ENCODE assay signal across 20 cellular contexts in genomic region chr14:74974364-74975058, GRCh38. TPM values are rescaled to one million over a fixed set of nuclear protein-coding genes. Genes with fewer than 3 reads are reported as not detected.
DNase-seq lines count a peak whose midpoint lies in the region; ATAC-seq, FAIRE-seq and TF ChIP-seq lines count a peak whose summit lies in the region.
"Had no signal": no experiment of that assay in that cellular context is flagged by ENCODE, and none has a peak within 500 bp of the region (broad histone marks: within the 10 kb centered on the region; RNA-seq: fewer than 3 reads in every experiment).

No MANE protein-coding gene starts in this region.

- peak overlapping the region; percentile 40; the same call in 1 of the 2 replicates for H2BK15ac ChIP-seq in H1 (ENCODE audit: low read length)

- ATAC-seq in left lung (peak; percentile 15), HG02678 (IDR thresholded peaks at IDR 0.05; ENCODE audit: unreplicated experiment) (no peak)
- ATAC-seq in stimulated activated effector memory CD8-positive, alpha-beta T cell treated with anti-CD3 and anti-CD28 coated beads, Interleukin-12 subunit alpha, Interleukin-12 subunit beta, amount 100 ng/mL, for 72 hours = no peak
- ATAC-seq: activated T-helper 17 cell treated with anti-CD3 and anti-CD28 coated beads, Interleukin-2, amount 50 U/mL, for 72 hours had no signal

- no peaks in the 10 kb centered on the region for H3K9me3 Mint-ChIP-seq in stimulated activated effector memory CD8-positive, alpha-beta T cell treated with anti-CD3 and anti-CD28 coated beads, Interleukin-12 subunit alpha, Interleukin-12 subunit beta, amount 100 ng/mL, for 72 hours
- H3K9me3 Mint-ChIP-seq: activated T-helper 17 cell treated with anti-CD3 and anti-CD28 coated beads, Interleukin-2, amount 50 U/mL, for 72 hours; immature natural killer cell had no signal

- TF ChIP-seq CTCF in H1 (IDR thresholded peaks at IDR 0.05; ENCODE audit: control extremely low read depth in 1 of 3, insufficient read depth in 1 of 3, low read depth in 1 of 3, low read length in 3 of 3) (no peak), left lung (IDR thresholded peaks at IDR 0.05) (no peak)

- H2BK12ac ChIP-seq in H1 (ENCODE audit: low read depth, low read length) = peak overlapping the region; percentile 71; the same call in 1 of the 2 replicates

- H3K18ac ChIP-seq in H1 (ENCODE audit: extremely low read depth, low read length) = no peak overlapping the region

- WGBS in H1 (ENCODE audit: extremely low coverage in 1 of 2, insufficient coverage in 1 of 2, insufficient read length in 1 of 2, insufficient replicate concordance in 2 of 2, low coverage in 1 of 2, low lambda C conversion rate in 2 of 2, missing lambda C conversion rate in 1 of 2), 2 experiments = 82% methylated on average over 15 of the region's 15 CpGs; no CpG with 5 or more reads in 1 of the 2 experiments

- no peaks in the 10 kb centered on the region for H3K4me1 Mint-ChIP-seq in stimulated activated effector memory CD8-positive, alpha-beta T cell treated with anti-CD3 and anti-CD28 coated beads, Interleukin-12 subunit alpha, Interleukin-12 subunit beta, amount 100 ng/mL, for 72 hours
- H3K4me1 Mint-ChIP-seq: activated T-helper 17 cell treated with anti-CD3 and anti-CD28 coated beads, Interleukin-2, amount 50 U/mL, for 72 hours had no signal

- H2BK5ac ChIP-seq in H1 (ENCODE audit: low read depth, low read length) = peak overlapping the region; percentile 75

- H2BK20ac ChIP-seq in H1 (ENCODE audit: low read length) = peak overlapping the region; percentile 6; the same call in 1 of the 2 replicates

- peak overlapping the region; percentile 1 for H3K27ac Mint-ChIP-seq in stimulated activated effector memory CD8-positive, alpha-beta T cell treated with anti-CD3 and anti-CD28 coated beads, Interleukin-12 subunit alpha, Interleukin-12 subunit beta, amount 100 ng/mL, for 72 hours
- H3K27ac Mint-ChIP-seq: activated T-helper 17 cell treated with anti-CD3 and anti-CD28 coated beads, Interleukin-2, amount 50 U/mL, for 72 hours had no signal

- H3K4me2 ChIP-seq in H1 (ENCODE audit: insufficient read depth in 1 of 2, low read depth in 2 of 2, low read length in 2 of 2) = no peak overlapping the region; a peak in 1 of 4 replicates

- CTCF ChIA-PET in H1 (lab: Charles Lee; ENCODE audit: partially characterized antibody) = interaction anchor here (0.9 to 3.4 kb wide), 10 partner anchors 21 to 69 kb away, joined by 3 to 16 read pairs (median 4); partner anchors contain the start of genes EIF2B2 and RPS6KL1

- H4K8ac ChIP-seq in H1 (ENCODE audit: extremely low read depth, insufficient read depth, low read length) = no peak overlapping the region; the same call in none of the 2 replicates

- H3K36me3 Mint-ChIP-seq in stimulated activated effector memory CD8-positive, alpha-beta T cell treated with anti-CD3 and anti-CD28 coated beads, Interleukin-12 subunit alpha, Interleukin-12 subunit beta, amount 100 ng/mL, for 72 hours = no peaks in the 10 kb centered on the region
- H3K36me3 Mint-ChIP-seq: immature natural killer cell had no signal

- H3K4me1 ChIP-seq in H1 (replicated peaks in 1 of 4; ENCODE audit: control insufficient read depth in 3 of 4, insufficient read depth in 4 of 4, low read length in 3 of 4) (peaks cover 7 to 22% (median 12%) of the 10 kb centered on the region in 4 experiments), left lung (peaks cover 0 to 11% of the 10 kb centered on the region in 2 donors)
- H3K4me1 ChIP-seq: body of pancreas had no signal

- H3K4me3 ChIP-seq in H1 (ENCODE audit: extremely low read depth in 1 of 4, insufficient read depth in 2 of 4, low read depth in 3 of 4, low read length in 4 of 4) (no peak overlapping the region), left lung (no peak overlapping the region)
- H3K4me3 ChIP-seq: BLaER1, body of pancreas, GM23248 had no signal

- no peak overlapping the region for H2AK5ac ChIP-seq in H1 (ENCODE audit: low read depth, low read length)

- H3K14ac ChIP-seq in H1 (ENCODE audit: insufficient read length) = no peak overlapping the region

- H3K27ac ChIP-seq in H1 (ENCODE audit: low read depth, low read length) (no peak overlapping the region), left lung (no peak overlapping the region)
- H3K27ac ChIP-seq: 22Rv1, BLaER1, body of pancreas, GM23248 had no signal

- H3K56ac ChIP-seq in H1 (replicated peaks; ENCODE audit: insufficient read length, low read depth, low read length) = no peak overlapping the region

- H3K9me3 ChIP-seq in H1 (ENCODE audit: insufficient read depth in 2 of 2, low read depth in 1 of 2, low read length in 1 of 2) (no peaks in the 10 kb centered on the region), left lung (no peaks in the 10 kb centered on the region)
- H3K9me3 ChIP-seq: BLaER1, body of pancreas had no signal

- no peak for TF ChIP-seq POLR2A in H1 (IDR thresholded peaks at IDR 0.05; ENCODE audit: control extremely low read depth in 1 of 2, low read depth in 2 of 2, low read length in 2 of 2)

- no peaks in the 10 kb centered on the region for H3K23me2 ChIP-seq in H1 (ENCODE audit: low read depth, low read length)

- 0 out of 7 replicates have a peak, but pooled peaks cover 0 to 2% (median 0%) of the 10 kb centered on the region in 4 experiments for H3K27me3 ChIP-seq in H1 (replicated peaks in 1 of 4; ENCODE audit: control insufficient read depth in 3 of 4, extremely low read depth in 1 of 4, insufficient read depth in 3 of 4, low read length in 3 of 4)
- H3K27me3 ChIP-seq in left lung = no peaks in the 10 kb centered on the region
- H3K27me3 ChIP-seq: BLaER1, body of pancreas had no signal

- DNase-seq in NCI-H82 (lab: John Stamatoyannopoulos, UW) (peak; percentile 2), NCI-H82 treated with DMSO at 0.1 percent for 48 hours (lab: John Stamatoyannopoulos, UW; ENCODE audit: unreplicated experiment) (no peak), H1 (ENCODE audit: low read depth in 1 of 2, low spot score in 2 of 2) (no peak), left lung (no peak), Kasumi-1 (lab: John Stamatoyannopoulos, UW) (no peak), SKM-1 treated with dmso at 0.1 percent for 144 hours (lab: John Stamatoyannopoulos, UW; ENCODE audit: unreplicated experiment) (no peak)
- DNase-seq in stimulated activated effector memory CD8-positive, alpha-beta T cell treated with anti-CD3 and anti-CD28 coated beads, Interleukin-12 subunit alpha, Interleukin-12 subunit beta, amount 100 ng/mL, for 72 hours (ENCODE audit: low spot score in 2 of 2) = no peak
- DNase-seq: activated CD4-positive, alpha-beta T cell treated with anti-CD3 and anti-CD28 coated beads, Interleukin-2, amount 50 U/mL, for 48 hours; DMS79; effector memory CD4-positive, alpha-beta T cell; GM23248; immature natural killer cell; NCI-H1048; NCI-H2171 treated with DMSO at 0.1 percent for 48 hours; NK-92 treated with Interleukin-12 subunit alpha and Interleukin-12 subunit beta, amount 100 ng/mL, for 24 hours had no signal

- TF ChIP-seq RAD21 in H1 (IDR thresholded peaks at IDR 0.05 in 1 of 2, conservative IDR thresholded peaks at IDR 0.05 in 1 of 2; ENCODE audit: low read depth in 2 of 2, low read length in 2 of 2) = no peak

- no peaks in the 10 kb centered on the region for H3K79me2 ChIP-seq in H1 (ENCODE audit: control insufficient read depth in 1 of 2, insufficient read depth in 2 of 2, low read length in 2 of 2)

- no peak overlapping the region for H4K5ac ChIP-seq in H1 (ENCODE audit: insufficient read length, low read depth, low read length)

- FAIRE-seq in H1 (lab: Jason Lieb, UNC) = no peak

- H3K36me3 ChIP-seq in H1 (ENCODE audit: control insufficient read depth in 2 of 4, insufficient read depth in 4 of 4, low read length in 3 of 4) (no peaks in the 10 kb centered on the region), left lung (no peaks in the 10 kb centered on the region)
- H3K36me3 ChIP-seq: BLaER1 had no signal

- H3K9ac ChIP-seq in H1 (replicated peaks in 1 of 4; ENCODE audit: extremely low read depth in 1 of 4, low read depth in 3 of 4, low read length in 3 of 4) = peak overlapping the region in 1 of 4 experiments; percentile 20; a peak in 2 of 7 replicates
- H3K9ac ChIP-seq: BLaER1, GM23248 had no signal

- H3K4ac ChIP-seq in H1 (replicated peaks; ENCODE audit: insufficient read length, low read depth, low read length) = no peak overlapping the region

- no peak overlapping the region for H3K4me3 Mint-ChIP-seq in stimulated activated effector memory CD8-positive, alpha-beta T cell treated with anti-CD3 and anti-CD28 coated beads, Interleukin-12 subunit alpha, Interleukin-12 subunit beta, amount 100 ng/mL, for 72 hours
- H3K4me3 Mint-ChIP-seq: activated T-helper 17 cell treated with anti-CD3 and anti-CD28 coated beads, Interleukin-2, amount 50 U/mL, for 72 hours; immature natural killer cell had no signal

- TF ChIP-seq EP300 in H1 (IDR thresholded peaks at IDR 0.05; ENCODE audit: borderline replicate concordance in 1 of 2, low read depth in 2 of 2, low read length in 2 of 2) = no peak

- POLR2A ChIA-PET in H1 (lab: Charles Lee; ENCODE audit: partially characterized antibody) = interaction anchor here (1.1 to 1.8 kb wide), 5 partner anchors 21 to 52 kb away, joined by 3 to 5 read pairs (median 4); partner anchors contain the start of genes EIF2B2 and RPS6KL1

- intact Hi-C loops in left lung (cut with DNase I) = no loop called here

- H4K20me1 ChIP-seq in H1 (replicated peaks in 1 of 2; ENCODE audit: control insufficient read depth in 1 of 2, insufficient read depth in 2 of 2, low read length in 2 of 2) = no peaks in the 10 kb centered on the region
- H4K20me1 ChIP-seq: BLaER1 had no signal

- no peak overlapping the region for H3K23ac ChIP-seq in H1 (ENCODE audit: insufficient read length)

- no peaks in the 10 kb centered on the region for H3K79me1 ChIP-seq in H1 (ENCODE audit: low read depth, low read length)

- peak overlapping the region; percentile 80; the same call in 1 of the 2 replicates for H2AFZ ChIP-seq in H1 (ENCODE audit: low read length)
- H2AFZ ChIP-seq: GM23248 had no signal

- no peak overlapping the region for H2BK120ac ChIP-seq in H1 (replicated peaks; ENCODE audit: low read depth, low read length)

- H4K91ac ChIP-seq in H1 (replicated peaks; ENCODE audit: insufficient read length, low read length) = no peak overlapping the region

RNA-seq across cellular contexts. Expression of gene PGF, which starts 19.1 kb away (rescaled TPM):
- total RNA-seq in H1 (2021; fragmentation: NEBNext Ultra II Directional; extraction: Animal tissue kit (Norgen Biotek cat#: 25700)) = 3.9 and 4.1 TPM in 2 replicates
- 2.1 and 2.8 TPM in 2 replicates for polyA plus RNA-seq in H1 (2011; rRNA removed)
- 2.3 TPM for polyA plus RNA-seq in H1 (2011; cell fraction: cytosol; rRNA removed)
- 4.3 TPM for polyA plus RNA-seq in H1 (2011; cell fraction: nucleus; rRNA removed)
- polyA plus RNA-seq in H1 (2012, experiment 1 of 2) = 2.1 to 3.3 TPM (median 2.9 TPM) in 4 replicates
- polyA plus RNA-seq in H1 (2012, experiment 2 of 2) = 2.8 TPM
- polyA plus RNA-seq in H1 (2013, experiment 1 of 2) = 2.9 TPM
- 3.1 TPM for polyA plus RNA-seq in H1 (2013, experiment 2 of 2)
- 1.2 and 1.7 TPM in 2 replicates for polyA minus RNA-seq in H1 (2011; rRNA and poly(A)+ RNA removed)
- 4.0 TPM for polyA minus RNA-seq in H1 (2011; cell fraction: cytosol; rRNA and poly(A)+ RNA removed)
- polyA minus RNA-seq in H1 (2011; cell fraction: nucleus; rRNA and poly(A)+ RNA removed) = 8.7 TPM
- 1 to 10 TPM; 3.4 to 4.6 TPM for total RNA-seq in left lung

RNA-seq across cellular contexts. Expression of gene EIF2B2, which starts 28.2 kb away (rescaled TPM):
- 42.6 and 51.4 TPM in 2 replicates for total RNA-seq in H1 (2021; fragmentation: NEBNext Ultra II Directional; extraction: Animal tissue kit (Norgen Biotek cat#: 25700))
- 59.7 and 79.9 TPM in 2 replicates for polyA plus RNA-seq in H1 (2011; rRNA removed)
- polyA plus RNA-seq in H1 (2011; cell fraction: cytosol; rRNA removed) = 85.4 TPM
- polyA plus RNA-seq in H1 (2011; cell fraction: nucleus; rRNA removed) = 64.5 TPM
- 48.8 to 54.9 TPM (median 53.1 TPM) in 4 replicates for polyA plus RNA-seq in H1 (2012, experiment 1 of 2)
- 20.3 TPM for polyA plus RNA-seq in H1 (2012, experiment 2 of 2)
- 27.6 TPM for polyA plus RNA-seq in H1 (2013, experiment 1 of 2)
- polyA plus RNA-seq in H1 (2013, experiment 2 of 2) = 25.4 TPM
- 57.0 and 65.4 TPM in 2 replicates for polyA minus RNA-seq in H1 (2011; rRNA and poly(A)+ RNA removed)
- polyA minus RNA-seq in H1 (2011; cell fraction: cytosol; rRNA and poly(A)+ RNA removed) = 31.3 TPM
- 24.0 TPM for polyA minus RNA-seq in H1 (2011; cell fraction: nucleus; rRNA and poly(A)+ RNA removed)
- 10 to 100 TPM; 38.7 to 44.4 TPM for total RNA-seq in left lung

RNA-seq across cellular contexts. Expression of gene RPS6KL1, which starts 51.5 kb away (rescaled TPM):
- 11.3 and 13.8 TPM in 2 replicates for total RNA-seq in H1 (2021; fragmentation: NEBNext Ultra II Directional; extraction: Animal tissue kit (Norgen Biotek cat#: 25700))
- polyA plus RNA-seq in H1 (2011; rRNA removed) = 9.4 and 9.8 TPM in 2 replicates
- 13.9 TPM for polyA plus RNA-seq in H1 (2011; cell fraction: cytosol; rRNA removed)
- polyA plus RNA-seq in H1 (2011; cell fraction: nucleus; rRNA removed) = 45.2 TPM
- polyA plus RNA-seq in H1 (2012, experiment 1 of 2) = 9.3 to 19.0 TPM (median 15.0 TPM) in 4 replicates
- 5.9 TPM for polyA plus RNA-seq in H1 (2012, experiment 2 of 2)
- 6.5 TPM for polyA plus RNA-seq in H1 (2013, experiment 1 of 2)
- polyA plus RNA-seq in H1 (2013, experiment 2 of 2) = 5.4 TPM
- polyA minus RNA-seq in H1 (2011; rRNA and poly(A)+ RNA removed) = 21.4 and 21.5 TPM in 2 replicates
- polyA minus RNA-seq in H1 (2011; cell fraction: cytosol; rRNA and poly(A)+ RNA removed) = 7.9 TPM
- polyA minus RNA-seq in H1 (2011; cell fraction: nucleus; rRNA and poly(A)+ RNA removed) = 25.7 TPM
- 1 to 10 TPM; 5.6 to 6.7 TPM for total RNA-seq in left lung
